10 cellular contexts compared by ENCODE assay signal in genomic region chr6:158911746-158912158, GRCh38.
DNase-seq lines count a peak whose midpoint lies in the region; ATAC-seq, FAIRE-seq and TF ChIP-seq lines count a peak whose summit lies in the region.
"Had no signal": no experiment of that assay in that cellular context is flagged by ENCODE, and none has a peak within 500 bp of the region (broad histone marks: within the 10 kb centered on the region; RNA-seq: fewer than 3 reads in every experiment).

No MANE protein-coding gene starts in this region.

- DNase-seq in GM18507 (ENCODE audit: extremely low spot score, insufficient read length, low read depth) (no peak), D341Med (ENCODE audit: low spot score) (no peak), NCI-H1105 treated with DMSO at 0.1 percent for 48 hours (lab: John Stamatoyannopoulos, UW) (no peak)
- DNase-seq in activated effector memory CD4-positive, alpha-beta T cell treated with anti-CD3 and anti-CD28 coated beads, Interleukin-2, amount 50 U/mL, for 16 hours = peak; percentile 65
- DNase-seq: erythroblast, T-helper 9 cell had no signal

- ATAC-seq in GM21717 (IDR thresholded peaks at IDR 0.05; ENCODE audit: unreplicated experiment) (no peak), GM21360 (IDR thresholded peaks at IDR 0.05; ENCODE audit: unreplicated experiment) (no peak)

- peak overlapping the region; percentile 57 for H3K9ac ChIP-seq in HUES6 (ENCODE audit: low read length)

- FAIRE-seq in GM18507 (lab: Jason Lieb, UNC) = peak; percentile 91

- peak overlapping the region; percentile 93 for H3K27ac ChIP-seq in HUES6 (ENCODE audit: low read depth, low read length)

- no peaks in the 10 kb centered on the region for H3K27me3 ChIP-seq in HUES6 (ENCODE audit: control insufficient read depth, insufficient read depth, low read length)

- no peaks in the 10 kb centered on the region for H3K36me3 ChIP-seq in HUES6 (ENCODE audit: control insufficient read depth, insufficient read depth, low read length)

- H3K27me3 Mint-ChIP-seq in nephron (ENCODE audit: low read depth) = no peaks in the 10 kb centered on the region

- peaks cover 5% of the 10 kb centered on the region for H3K9me3 Mint-ChIP-seq in nephron

- no peak for TF ChIP-seq CTCF in nephron (IDR thresholded peaks at IDR 0.05; ENCODE audit: unreplicated experiment in 3 of 3)

- H3K4me3 Mint-ChIP-seq in nephron = no peak overlapping the region

- no peaks in the 10 kb centered on the region for H3K36me3 Mint-ChIP-seq in nephron (ENCODE audit: low read depth)

- H3K27ac Mint-ChIP-seq in nephron = peak overlapping the region in 2 of 3 experiments; percentile 14 to 71

- H3K4me1 ChIP-seq in HUES6 (ENCODE audit: control insufficient read depth, insufficient read depth, low read length) = peaks cover 38% of the 10 kb centered on the region

- H3K4me1 Mint-ChIP-seq in nephron = peaks cover 5% of the 10 kb centered on the region

- no peak overlapping the region for H3K4me3 ChIP-seq in HUES6 (ENCODE audit: low read depth, low read length)

- H3K9me3 ChIP-seq in HUES6 (ENCODE audit: control insufficient read depth, insufficient read depth, low read depth, low read length) = peaks cover 3% of the 10 kb centered on the region; the same call in 1 of the 2 replicates
